ENCODE assay signal across 1 cellular context in the genomic region with DNA sequence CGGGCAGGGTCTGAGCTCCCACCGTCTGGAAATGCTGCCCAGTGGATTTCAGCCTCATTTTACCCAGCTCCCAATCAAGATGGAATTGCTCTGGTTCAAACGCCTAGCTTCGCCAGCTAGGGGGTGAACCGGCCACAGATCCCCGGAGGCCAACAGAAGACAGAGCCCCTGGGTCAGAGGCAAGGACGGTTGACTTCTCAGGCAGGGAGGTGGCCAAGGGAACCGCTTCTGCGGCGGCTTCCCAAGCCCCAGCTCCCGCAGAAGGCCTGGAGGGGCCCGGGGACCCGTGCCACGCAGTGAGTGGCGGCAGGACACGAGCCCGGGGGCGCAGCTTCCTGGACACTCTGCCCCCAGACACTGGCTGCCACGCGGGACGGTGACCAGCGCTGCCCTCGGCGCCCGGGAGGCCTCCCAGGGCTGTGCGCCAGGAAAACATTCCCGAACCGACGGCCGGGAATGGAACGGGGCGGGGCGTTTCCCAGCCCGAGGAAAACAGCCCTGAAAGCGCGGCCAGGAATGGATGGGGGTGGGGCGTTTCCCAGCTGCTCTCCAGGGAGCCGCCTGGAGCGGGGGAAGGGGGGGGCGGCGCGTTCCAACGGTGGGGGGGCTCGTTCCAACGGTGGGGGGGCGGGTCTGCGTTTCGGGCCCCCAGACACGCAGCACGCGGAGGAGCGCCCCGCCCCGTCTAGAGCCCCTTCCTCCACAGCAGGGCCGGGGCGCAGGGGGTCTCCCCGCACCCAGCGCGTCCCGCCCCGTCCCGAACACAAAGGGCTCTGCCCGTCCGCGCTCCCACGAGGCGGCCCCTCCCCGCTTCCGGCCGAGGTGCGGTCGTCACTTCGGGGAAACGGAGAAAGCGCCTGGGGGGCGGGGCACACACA.
TF ChIP-seq lines count a peak whose summit lies in the region.

No MANE protein-coding gene starts in this region.

TF ChIP-seq in HepG2, 621 proteins besides CTCF, POLR2A, EP300 and RAD21 (continued from another document and continues in another):
- TF ChIP-seq, protein P1, sequence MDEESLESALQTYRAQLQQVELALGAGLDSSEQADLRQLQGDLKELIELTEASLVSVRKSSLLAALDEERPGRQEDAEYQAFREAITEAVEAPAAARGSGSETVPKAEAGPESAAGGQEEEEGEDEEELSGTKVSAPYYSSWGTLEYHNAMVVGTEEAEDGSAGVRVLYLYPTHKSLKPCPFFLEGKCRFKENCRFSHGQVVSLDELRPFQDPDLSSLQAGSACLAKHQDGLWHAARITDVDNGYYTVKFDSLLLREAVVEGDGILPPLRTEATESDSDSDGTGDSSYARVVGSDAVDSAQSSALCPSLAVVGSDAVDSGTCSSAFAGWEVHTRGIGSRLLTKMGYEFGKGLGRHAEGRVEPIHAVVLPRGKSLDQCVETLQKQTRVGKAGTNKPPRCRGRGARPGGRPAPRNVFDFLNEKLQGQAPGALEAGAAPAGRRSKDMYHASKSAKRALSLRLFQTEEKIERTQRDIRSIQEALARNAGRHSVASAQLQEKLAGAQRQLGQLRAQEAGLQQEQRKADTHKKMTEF (CRISPR knock-in tag; IDR thresholded peaks at IDR 0.05), result no peak
- peak; percentile 2; the same call in 1 of the 2 replicates for TF ChIP-seq ZNF143 (CRISPR knock-in tag; IDR thresholded peaks at IDR 0.05)
- no peak for TF ChIP-seq STAT6 (CRISPR knock-in tag; IDR thresholded peaks at IDR 0.05; ENCODE audit: borderline replicate concordance)
- TF ChIP-seq CCAR2 (optimal IDR thresholded peaks at IDR 0.05; ENCODE audit: low read depth, low read length), result no peak
- no peak for TF ChIP-seq CAMTA2 (CRISPR knock-in tag; IDR thresholded peaks at IDR 0.05; ENCODE audit: borderline replicate concordance)
- 0 out of 2 replicates have a peak, but pooled peaks have one; percentile 11 for TF ChIP-seq ZNF362 (CRISPR knock-in tag; IDR thresholded peaks at IDR 0.05; ENCODE audit: borderline replicate concordance)
- no peak for TF ChIP-seq ZNF567 (CRISPR knock-in tag; IDR thresholded peaks at IDR 0.05; ENCODE audit: borderline replicate concordance)
- TF ChIP-seq ZNF614 (CRISPR knock-in tag; IDR thresholded peaks at IDR 0.05; ENCODE audit: borderline replicate concordance), result peak; percentile 46; the same call in 1 of the 2 replicates
- TF ChIP-seq ZC3H13 (CRISPR knock-in tag; IDR thresholded peaks at IDR 0.05), result peak; percentile 69; the same call in 1 of the 2 replicates
- 0 out of 2 replicates have a peak, but pooled peaks have one; percentile 47 for TF ChIP-seq NR2F2 (IDR thresholded peaks at IDR 0.05; ENCODE audit: borderline replicate concordance, low read depth)
- TF ChIP-seq MAF1 (CRISPR knock-in tag; IDR thresholded peaks at IDR 0.05; ENCODE audit: borderline replicate concordance), result no peak
- peak; percentile 71 for TF ChIP-seq SALL1 (CRISPR knock-in tag; IDR thresholded peaks at IDR 0.05)
- TF ChIP-seq ZKSCAN1 (IDR thresholded peaks at IDR 0.05; ENCODE audit: low read length), result no peak
- TF ChIP-seq ZNF652 (CRISPR knock-in tag; IDR thresholded peaks at IDR 0.05; ENCODE audit: borderline replicate concordance, low read depth), result no peak
- TF ChIP-seq, protein P2, sequence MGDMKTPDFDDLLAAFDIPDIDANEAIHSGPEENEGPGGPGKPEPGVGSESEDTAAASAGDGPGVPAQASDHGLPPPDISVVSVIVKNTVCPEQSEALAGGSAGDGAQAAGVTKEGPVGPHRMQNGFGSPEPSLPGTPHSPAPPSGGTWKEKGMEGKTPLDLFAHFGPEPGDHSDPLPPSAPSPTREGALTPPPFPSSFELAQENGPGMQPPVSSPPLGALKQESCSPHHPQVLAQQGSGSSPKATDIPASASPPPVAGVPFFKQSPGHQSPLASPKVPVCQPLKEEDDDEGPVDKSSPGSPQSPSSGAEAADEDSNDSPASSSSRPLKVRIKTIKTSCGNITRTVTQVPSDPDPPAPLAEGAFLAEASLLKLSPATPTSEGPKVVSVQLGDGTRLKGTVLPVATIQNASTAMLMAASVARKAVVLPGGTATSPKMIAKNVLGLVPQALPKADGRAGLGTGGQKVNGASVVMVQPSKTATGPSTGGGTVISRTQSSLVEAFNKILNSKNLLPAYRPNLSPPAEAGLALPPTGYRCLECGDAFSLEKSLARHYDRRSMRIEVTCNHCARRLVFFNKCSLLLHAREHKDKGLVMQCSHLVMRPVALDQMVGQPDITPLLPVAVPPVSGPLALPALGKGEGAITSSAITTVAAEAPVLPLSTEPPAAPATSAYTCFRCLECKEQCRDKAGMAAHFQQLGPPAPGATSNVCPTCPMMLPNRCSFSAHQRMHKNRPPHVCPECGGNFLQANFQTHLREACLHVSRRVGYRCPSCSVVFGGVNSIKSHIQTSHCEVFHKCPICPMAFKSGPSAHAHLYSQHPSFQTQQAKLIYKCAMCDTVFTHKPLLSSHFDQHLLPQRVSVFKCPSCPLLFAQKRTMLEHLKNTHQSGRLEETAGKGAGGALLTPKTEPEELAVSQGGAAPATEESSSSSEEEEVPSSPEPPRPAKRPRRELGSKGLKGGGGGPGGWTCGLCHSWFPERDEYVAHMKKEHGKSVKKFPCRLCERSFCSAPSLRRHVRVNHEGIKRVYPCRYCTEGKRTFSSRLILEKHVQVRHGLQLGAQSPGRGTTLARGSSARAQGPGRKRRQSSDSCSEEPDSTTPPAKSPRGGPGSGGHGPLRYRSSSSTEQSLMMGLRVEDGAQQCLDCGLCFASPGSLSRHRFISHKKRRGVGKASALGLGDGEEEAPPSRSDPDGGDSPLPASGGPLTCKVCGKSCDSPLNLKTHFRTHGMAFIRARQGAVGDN (CRISPR knock-in tag; IDR thresholded peaks at IDR 0.05), result peak; percentile 96
- no peak for TF ChIP-seq ZNF10 (CRISPR knock-in tag; IDR thresholded peaks at IDR 0.05; ENCODE audit: borderline replicate concordance, low read depth)
- peak; percentile 77 for TF ChIP-seq ZMYM2 (CRISPR knock-in tag; IDR thresholded peaks at IDR 0.05)
- peak; percentile 86 for TF ChIP-seq GABPB1 (CRISPR knock-in tag; IDR thresholded peaks at IDR 0.05)
- peak; percentile 37; the same call in 1 of the 2 replicates for TF ChIP-seq THAP11 (CRISPR knock-in tag; IDR thresholded peaks at IDR 0.05)
- peak; percentile 62 for TF ChIP-seq SRSF4 (IDR thresholded peaks at IDR 0.05; ENCODE audit: low read depth, low read length, poor library complexity, severe bottlenecking)
- peak; percentile 72 for TF ChIP-seq YEATS4 (CRISPR knock-in tag; IDR thresholded peaks at IDR 0.05; ENCODE audit: borderline replicate concordance)
- TF ChIP-seq RARA (CRISPR knock-in tag; IDR thresholded peaks at IDR 0.05), result peak; percentile 43
- TF ChIP-seq GABPA (IDR thresholded peaks at IDR 0.05; ENCODE audit: low read depth, low read length), result peak; percentile 51
- TF ChIP-seq GABPA (CRISPR knock-in tag; IDR thresholded peaks at IDR 0.05; ENCODE audit: low read depth), result peak; percentile 43; the same call in 1 of the 2 replicates
- TF ChIP-seq ELF3 (CRISPR knock-in tag; IDR thresholded peaks at IDR 0.05), result peak; percentile 18; the same call in 1 of the 2 replicates
- TF ChIP-seq, protein P3, sequence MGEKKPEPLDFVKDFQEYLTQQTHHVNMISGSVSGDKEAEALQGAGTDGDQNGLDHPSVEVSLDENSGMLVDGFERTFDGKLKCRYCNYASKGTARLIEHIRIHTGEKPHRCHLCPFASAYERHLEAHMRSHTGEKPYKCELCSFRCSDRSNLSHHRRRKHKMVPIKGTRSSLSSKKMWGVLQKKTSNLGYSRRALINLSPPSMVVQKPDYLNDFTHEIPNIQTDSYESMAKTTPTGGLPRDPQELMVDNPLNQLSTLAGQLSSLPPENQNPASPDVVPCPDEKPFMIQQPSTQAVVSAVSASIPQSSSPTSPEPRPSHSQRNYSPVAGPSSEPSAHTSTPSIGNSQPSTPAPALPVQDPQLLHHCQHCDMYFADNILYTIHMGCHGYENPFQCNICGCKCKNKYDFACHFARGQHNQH (CRISPR knock-in tag; IDR thresholded peaks at IDR 0.05), result peak; percentile 77
- no peak for TF ChIP-seq ZNF354B (CRISPR knock-in tag; IDR thresholded peaks at IDR 0.05)
- TF ChIP-seq TFDP2 (CRISPR knock-in tag; IDR thresholded peaks at IDR 0.05), result peak; percentile 56; the same call in 1 of the 2 replicates
- peak; percentile 29 for TF ChIP-seq ARID5B (CRISPR knock-in tag; IDR thresholded peaks at IDR 0.05)
- no peak for TF ChIP-seq ZKSCAN5 (CRISPR knock-in tag; IDR thresholded peaks at IDR 0.05)
- no peak for TF ChIP-seq ZNF251 (CRISPR knock-in tag; IDR thresholded peaks at IDR 0.05)
- TF ChIP-seq NR1H2 (CRISPR knock-in tag; IDR thresholded peaks at IDR 0.05; ENCODE audit: borderline replicate concordance, low read depth), result 0 out of 2 replicates have a peak, but pooled peaks have one; percentile 58
- no peak for TF ChIP-seq ZNF337 (CRISPR knock-in tag; IDR thresholded peaks at IDR 0.05; ENCODE audit: borderline replicate concordance, low read depth)
- peak; percentile 71; the same call in 1 of the 2 replicates for TF ChIP-seq SIN3A (IDR thresholded peaks at IDR 0.05; ENCODE audit: borderline replicate concordance, low read depth, low read length)
- no peak for TF ChIP-seq PRDM4 (CRISPR knock-in tag; IDR thresholded peaks at IDR 0.05; ENCODE audit: borderline replicate concordance)
- no peak for TF ChIP-seq ZNF619 (CRISPR knock-in tag; IDR thresholded peaks at IDR 0.05)
- no peak; the same call in 1 of the 2 replicates for TF ChIP-seq NFYB (CRISPR knock-in tag; IDR thresholded peaks at IDR 0.05)
